Comparison of ENCODE assay signal across 8 cellular contexts in the genomic region with DNA sequence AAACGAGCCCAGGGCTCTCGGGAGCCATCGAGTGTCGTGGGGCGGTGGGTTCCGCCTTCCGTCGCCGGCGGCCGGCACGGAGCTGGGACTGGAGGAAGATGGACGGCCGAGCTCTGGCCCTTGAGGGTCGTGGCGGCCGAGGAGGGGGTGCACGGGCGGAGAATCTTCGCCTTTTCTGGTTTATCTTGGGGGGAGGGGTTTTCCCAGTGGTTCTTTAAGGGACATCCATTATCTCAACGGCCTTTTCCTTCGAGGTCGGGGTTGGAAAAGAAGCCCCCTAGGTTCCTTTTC. TPM values are rescaled to one million over a fixed set of nuclear protein-coding genes. Genes with fewer than 3 reads are reported as not detected.
DNase-seq lines count a peak whose midpoint lies in the region; ATAC-seq, FAIRE-seq and TF ChIP-seq lines count a peak whose summit lies in the region.

No MANE protein-coding gene starts in this region.

- TF ChIP-seq EP300 in GM12878 (IDR thresholded peaks at IDR 0.05; ENCODE audit: borderline replicate concordance in 1 of 2, control insufficient read depth in 1 of 2, low read depth in 2 of 2, low read length in 2 of 2) (no peak), upper lobe of left lung (IDR thresholded peaks at IDR 0.05) (no peak)

- H3K9me3 ChIP-seq in GM12878 (replicated peaks; ENCODE audit: control insufficient read depth, insufficient read depth, low read length) (no peaks in the 10 kb centered on the region), upper lobe of left lung (no peaks in the 10 kb centered on the region)

- H3K79me2 ChIP-seq in GM12878 (ENCODE audit: control insufficient read depth, insufficient read depth, low read length) = peaks cover 22% of the 10 kb centered on the region

- in situ Hi-C loops in GM12878 (cut with MboI) = no loop called here

- peak overlapping the region; percentile 39 for H3K4me2 ChIP-seq in GM12878 (ENCODE audit: control insufficient read depth, insufficient read depth)

- H3K27me3 ChIP-seq in GM12878 (replicated peaks in 1 of 2; ENCODE audit: control insufficient read depth in 2 of 2, insufficient read depth in 2 of 2, low read length in 1 of 2) (no peaks in the 10 kb centered on the region), upper lobe of left lung (no peaks in the 10 kb centered on the region)

- peak overlapping the region; percentile 85 for H2AFZ ChIP-seq in GM12878 (ENCODE audit: control insufficient read depth, low read depth, low read length)

- POLR2A ChIA-PET in GM12878 (lab: Charles Lee) = interaction anchor here (0.6 to 1.2 kb wide), 2 partner anchors 66 to 315 kb away, joined by 3 read pairs; a partner anchor contains a TSS

- DNase-seq in GM12878 (ENCODE audit: low read depth, low spot score) (no peak), lower leg skin (ENCODE audit: low spot score in 2 of 2) (peak in 1 of 2 donors; percentile 16), upper lobe of left lung (no peak), GM03348 (ENCODE audit: low spot score) (no peak), EL (no peak)

- no peaks in the 10 kb centered on the region for H4K20me1 ChIP-seq in GM12878 (ENCODE audit: control insufficient read depth, insufficient read depth)

- ATAC-seq in GM18499 (IDR thresholded peaks at IDR 0.05; ENCODE audit: insufficient read depth, unreplicated experiment) = peak; percentile 16
- ATAC-seq in HG03432 (IDR thresholded peaks at IDR 0.05; ENCODE audit: unreplicated experiment) = peak; percentile 24
- ATAC-seq in GM12878 = peak; percentile 53
- ATAC-seq in upper lobe of left lung (ENCODE audit: low FRiP score in 2 of 2) = peak in 1 of 2 donors; percentile 49
- no peak for ATAC-seq in HG03354 (IDR thresholded peaks at IDR 0.05; ENCODE audit: poor library complexity, severe bottlenecking, unreplicated experiment)

- intact Hi-C loops in GM12878 (cut with micrococcal nuclease; ENCODE audit: unreplicated experiment) (loop anchor here (5.0 kb wide), 1 partner anchor 169 kb away; no protein-coding TSS in a partner anchor), lower leg skin (cut with DNase I; ENCODE audit: low total_unique reads) (no loop called here)

- H3K36me3 ChIP-seq in GM12878 (ENCODE audit: control insufficient read depth in 2 of 2, insufficient read depth in 2 of 2, low read length in 1 of 2) (peaks cover 0 to 3% of the 10 kb centered on the region in 2 experiments; a peak in 3 of 4 replicates), upper lobe of left lung (peaks cover 5 to 35% (median 13%) of the 10 kb centered on the region in 4 donors)

- H3K9ac ChIP-seq in GM12878 (ENCODE audit: control insufficient read depth, insufficient read depth, low read length) = peak overlapping the region; percentile 93

- CTCF ChIA-PET in GM12878 (lab: Yijun Ruan, JAX) = interaction anchor here (0.8 kb wide), 1 partner anchor 17 kb away, joined by 4 read pairs; no protein-coding TSS in a partner anchor

- RAD21 ChIA-PET in GM12878 (lab: Charles Lee; ENCODE audit: unreplicated experiment) = no interaction called here

- BruUV-seq in GM12878 (replicated peaks; lab: Mats Ljungman, UMichigan) = no TSS peak

- H3K4me3 ChIP-seq in GM12878 (peak overlapping the region; percentile 83), lower leg skin (ENCODE audit: low read depth, poor library complexity, severe bottlenecking) (peak overlapping the region; percentile 98), upper lobe of left lung (peak overlapping the region; percentile 76 to 98 (median 88))

- H3K27ac ChIP-seq in GM12878 (ENCODE audit: control insufficient read depth, insufficient read depth) (peak overlapping the region; percentile 88), upper lobe of left lung (peak overlapping the region; percentile 94 to 97 (median 94))

- no peak for FAIRE-seq in GM12878 (lab: Jason Lieb, UNC)

- SMC1A ChIA-PET in GM12878 (lab: Charles Lee; ENCODE audit: uncharacterized antibody, unreplicated experiment) = no interaction called here

- no peak for TF ChIP-seq RAD21 in GM12878 (IDR thresholded peaks at IDR 0.05; ENCODE audit: insufficient read depth, low read depth, low read length)

- TF ChIP-seq CTCF in GM12878 (IDR thresholded peaks at IDR 0.05 in 2 of 3, conservative IDR thresholded peaks at IDR 0.05 in 1 of 3; ENCODE audit: control insufficient read depth in 2 of 3, extremely low read depth in 1 of 3, insufficient read depth in 1 of 3, low read depth in 3 of 3, low read length in 3 of 3) (no peak), lower leg skin (IDR thresholded peaks at IDR 0.05) (no peak), upper lobe of left lung (IDR thresholded peaks at IDR 0.05) (no peak)

- H3K4me1 ChIP-seq in GM12878 (ENCODE audit: control insufficient read depth, insufficient read depth, low read length) = no peaks in the 10 kb centered on the region
- peaks cover 7 to 14% (median 10%) of the 10 kb centered on the region in 4 donors for H3K4me1 ChIP-seq in upper lobe of left lung

- TF ChIP-seq POLR2A in GM12878 (IDR thresholded peaks at IDR 0.05; ENCODE audit: low read depth, low read length) = no peak
- TF ChIP-seq POLR2A in lower leg skin (IDR thresholded peaks at IDR 0.05) = no peak
- TF ChIP-seq POLR2A in upper lobe of left lung (IDR thresholded peaks at IDR 0.05) = no peak

- under 1% methylated on average over 23 of the region's 23 CpGs for WGBS in GM12878 (ENCODE audit: insufficient coverage, insufficient replicate concordance, low lambda C conversion rate, missing lambda C conversion rate)
- 0% methylated on average over 9 to 21 of the region's 23 CpGs for WGBS in lower leg skin, 2 donors
- WGBS in upper lobe of left lung, 2 donors = 0% methylated on average over 6 to 12 of the region's 23 CpGs

TF ChIP-seq in GM12878, 131 proteins besides CTCF, POLR2A, EP300 and RAD21 (continues in another document):
- TF ChIP-seq NRF1 (conservative IDR thresholded peaks at IDR 0.05; ENCODE audit: low read depth, low read length) = no peak
- peak; percentile 6; the same call in 1 of the 2 replicates for TF ChIP-seq DPF2 (IDR thresholded peaks at IDR 0.05)
- TF ChIP-seq, protein P1, sequence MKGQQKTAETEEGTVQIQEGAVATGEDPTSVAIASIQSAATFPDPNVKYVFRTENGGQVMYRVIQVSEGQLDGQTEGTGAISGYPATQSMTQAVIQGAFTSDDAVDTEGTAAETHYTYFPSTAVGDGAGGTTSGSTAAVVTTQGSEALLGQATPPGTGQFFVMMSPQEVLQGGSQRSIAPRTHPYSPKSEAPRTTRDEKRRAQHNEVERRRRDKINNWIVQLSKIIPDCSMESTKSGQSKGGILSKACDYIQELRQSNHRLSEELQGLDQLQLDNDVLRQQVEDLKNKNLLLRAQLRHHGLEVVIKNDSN (IDR thresholded peaks at IDR 0.05; ENCODE audit: borderline replicate concordance, extremely low read length, insufficient read depth, low read depth, low read length) = no peak
- TF ChIP-seq, protein P2, sequence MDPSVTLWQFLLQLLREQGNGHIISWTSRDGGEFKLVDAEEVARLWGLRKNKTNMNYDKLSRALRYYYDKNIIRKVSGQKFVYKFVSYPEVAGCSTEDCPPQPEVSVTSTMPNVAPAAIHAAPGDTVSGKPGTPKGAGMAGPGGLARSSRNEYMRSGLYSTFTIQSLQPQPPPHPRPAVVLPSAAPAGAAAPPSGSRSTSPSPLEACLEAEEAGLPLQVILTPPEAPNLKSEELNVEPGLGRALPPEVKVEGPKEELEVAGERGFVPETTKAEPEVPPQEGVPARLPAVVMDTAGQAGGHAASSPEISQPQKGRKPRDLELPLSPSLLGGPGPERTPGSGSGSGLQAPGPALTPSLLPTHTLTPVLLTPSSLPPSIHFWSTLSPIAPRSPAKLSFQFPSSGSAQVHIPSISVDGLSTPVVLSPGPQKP (IDR thresholded peaks at IDR 0.05; ENCODE audit: low read depth, low read length) = no peak
- no peak for TF ChIP-seq TAF1 (IDR thresholded peaks at IDR 0.05; ENCODE audit: borderline replicate concordance, low read depth, low read length)
- no peak for TF ChIP-seq IRF4 (IDR thresholded peaks at IDR 0.05; ENCODE audit: low read depth, low read length)
- TF ChIP-seq GATAD2B (conservative IDR thresholded peaks at IDR 0.05; ENCODE audit: low read depth) = no peak; the same call in 1 of the 2 replicates

RNA-seq across cellular contexts. Expression of a gene that starts 0.6 kb away (rescaled TPM):
- total RNA-seq in GM12878 (2013; cell fraction: nucleolus; rRNA removed) = 197 and 209 TPM in 2 replicates
- total RNA-seq in GM12878 (2014; rRNA removed) (63.6 and 66.1 TPM in 2 replicates), GM12878 (2014; rRNA removed; fragmentation: Illumina TruSeq; extraction: Trizol) (107 and 117 TPM in 2 replicates), GM12878 (2021) (66.7 and 79.3 TPM in 2 replicates), lower leg skin (10 to 100 TPM; 19.1 to 41.4 (median 28.9) TPM), upper lobe of left lung (100 to 1,000 TPM in 1 of 6 donors, 10 to 100 TPM in 5; 30.4 to 158 (median 50.4) TPM)
- polyA plus RNA-seq in GM12878 (2011; ENCODE audit: low read depth) = 20.3 TPM
- polyA plus RNA-seq in GM12878 (2011; rRNA removed) (64.9 and 78.7 TPM in 2 replicates), GM12878 (2014; fragmentation: Illumina TruSeq; extraction: Trizol) (110 and 147 TPM in 2 replicates), GM12878 (2014; fragmentation: Nextera tagmentation; extraction: Ambion mirVana) (10 to 100 TPM; 35.5 to 48.8 TPM), GM12878 (2014; rRNA removed) (60.1 and 68.2 TPM in 2 replicates), GM12878 (2016; fragmentation: Nextera tagmentation; extraction: Ambion mirVana) (100 to 1,000 TPM; 113 to 124 TPM)
- 44.3 and 71.1 TPM in 2 replicates for polyA plus RNA-seq in GM12878 (2011; cell fraction: cytosol; rRNA removed)
- 127 and 131 TPM in 2 replicates for polyA plus RNA-seq in GM12878 (2011; cell fraction: nucleus; rRNA removed)
- polyA plus RNA-seq in GM12878 (2012) = 31.3 and 39.1 TPM in 2 replicates
- 80.0 and 129 TPM in 2 replicates for polyA minus RNA-seq in GM12878 (2011; rRNA and poly(A)+ RNA removed)
- 19.1 and 22.7 TPM in 2 replicates for polyA minus RNA-seq in GM12878 (2011; cell fraction: cytosol; rRNA and poly(A)+ RNA removed)
- polyA minus RNA-seq in GM12878 (2011; cell fraction: nucleus; rRNA and poly(A)+ RNA removed) = 60.1 and 83.6 TPM in 2 replicates
